Comparison of ENCODE assay signal across 8 cellular contexts in genomic region chr11:47215366-47215925, GRCh38. TPM values are rescaled to one million over a fixed set of nuclear protein-coding genes. Genes with fewer than 3 reads are reported as not detected.
DNase-seq lines count a peak whose midpoint lies in the region; TF ChIP-seq lines count a peak whose summit lies in the region.

No MANE protein-coding gene starts in this region.

- peak overlapping the region; percentile 70 for H3K4me3 ChIP-seq in PC-9
- peak overlapping the region; percentile 80 for H3K4me3 ChIP-seq in epithelial cell of esophagus (ENCODE audit: low read length)

- no peaks in the 10 kb centered on the region for H3K9me2 ChIP-seq in PC-9 (ENCODE audit: insufficient read depth)

- H3K9me3 ChIP-seq in PC-9 (ENCODE audit: insufficient read depth, low read depth): no peaks in the 10 kb centered on the region

- POLR2A ChIA-PET in activated CD4-positive, alpha-beta T cell treated with anti-CD3 and anti-CD28 coated beads, Interleukin-2, amount 10 ng/mL, durations not matched to agents 7 days and 5 days (lab: Charles Lee): interaction anchor here (0.6 to 1.6 kb wide), 8 partner anchors 20 to 428 kb away, joined by 4 to 9 read pairs (median 4); partner anchors contain the start of gene ACP2
- POLR2A ChIA-PET in PC-9 (lab: Charles Lee; ENCODE audit: unreplicated experiment): interaction anchor here (0.5 to 1.7 kb wide), 9 partner anchors 11 to 622 kb away, joined by 3 to 69 read pairs (median 4); partner anchors contain the start of gene AMBRA1

- H3K4me1 Mint-ChIP-seq in activated CD4-positive, alpha-beta T cell treated with anti-CD3 and anti-CD28 coated beads, Interleukin-2, amount 10 ng/mL, durations not matched to agents 7 days and 5 days: peaks cover 37% of the 10 kb centered on the region
- H3K4me1 Mint-ChIP-seq in osteocyte (ENCODE audit: unreplicated experiment): peaks cover 51% of the 10 kb centered on the region

- peaks cover 33% of the 10 kb centered on the region for H3K36me3 Mint-ChIP-seq in activated CD4-positive, alpha-beta T cell treated with anti-CD3 and anti-CD28 coated beads, Interleukin-2, amount 10 ng/mL, durations not matched to agents 7 days and 5 days (ENCODE audit: low read depth)
- H3K36me3 Mint-ChIP-seq in osteocyte (ENCODE audit: unreplicated experiment): peaks cover 8% of the 10 kb centered on the region

- no peaks in the 10 kb centered on the region for H3K27me3 Mint-ChIP-seq in activated CD4-positive, alpha-beta T cell treated with anti-CD3 and anti-CD28 coated beads, Interleukin-2, amount 10 ng/mL, durations not matched to agents 7 days and 5 days
- H3K27me3 Mint-ChIP-seq in osteocyte (ENCODE audit: unreplicated experiment): no peaks in the 10 kb centered on the region

- peak overlapping the region; percentile 100 for H3K27ac Mint-ChIP-seq in activated CD4-positive, alpha-beta T cell treated with anti-CD3 and anti-CD28 coated beads, Interleukin-2, amount 10 ng/mL, durations not matched to agents 7 days and 5 days
- peak overlapping the region; percentile 95 for H3K27ac Mint-ChIP-seq in osteocyte (ENCODE audit: unreplicated experiment)

- peak overlapping the region; percentile 62 for H3K27ac ChIP-seq in PC-9

- H3K36me3 ChIP-seq in PC-9 (ENCODE audit: low read depth): no peaks in the 10 kb centered on the region

- peak overlapping the region; percentile 77 for H2AFZ ChIP-seq in PC-9

- H3K27me3 ChIP-seq in PC-9 (ENCODE audit: insufficient read depth, low read depth): no peaks in the 10 kb centered on the region

- H3F3A ChIP-seq in PC-9 (ENCODE audit: insufficient read depth, low read depth): peaks cover 48% of the 10 kb centered on the region

- peaks cover 42% of the 10 kb centered on the region for H3K4me1 ChIP-seq in PC-9 (replicated peaks; ENCODE audit: insufficient read depth)

- peak overlapping the region; percentile 100 for H3K4me3 Mint-ChIP-seq in activated CD4-positive, alpha-beta T cell treated with anti-CD3 and anti-CD28 coated beads, Interleukin-2, amount 10 ng/mL, durations not matched to agents 7 days and 5 days
- peak overlapping the region; percentile 91 for H3K4me3 Mint-ChIP-seq in osteocyte (ENCODE audit: unreplicated experiment)

- H4K20me1 ChIP-seq in PC-9 (ENCODE audit: insufficient read depth): 0 out of 2 replicates have a peak, but pooled peaks cover 4% of the 10 kb centered on the region

- CTCF ChIA-PET in activated CD4-positive, alpha-beta T cell treated with anti-CD3 and anti-CD28 coated beads, Interleukin-2, amount 10 ng/mL, durations not matched to agents 7 days and 5 days (lab: Charles Lee): interaction anchor here (0.9 to 3.3 kb wide), 9 partner anchors 9 to 62 kb away, joined by 3 to 18 read pairs (median 4); partner anchors contain the start of genes ACP2 and PACSIN3
- CTCF ChIA-PET in PC-9 (lab: Charles Lee): interaction anchor here (0.7 to 3.2 kb wide), 5 partner anchors 11 to 43 kb away, joined by 3 to 24 read pairs (median 7); partner anchors contain the start of genes ACP2, ARFGAP2 and NR1H3

- no peak for DNase-seq in activated CD4-positive, alpha-beta T cell treated with anti-CD3 and anti-CD28 coated beads, Interleukin-2, amount 10 ng/mL, durations not matched to agents 7 days and 5 days
- DNase-seq in activated CD4-positive, alpha-beta T cell treated with anti-CD3 and anti-CD28 coated beads for 1 hour: no peak
- DNase-seq in PC-9 (peak in 1 of 2 experiments; percentile 77), epithelial cell of esophagus (ENCODE audit: low read depth) (peak; percentile 82), osteocyte (ENCODE audit: extremely low spot score, unreplicated experiment) (no peak), Ammon's horn (ENCODE audit: low spot score) (no peak)
- DNase-seq in central memory CD4-positive, alpha-beta T cell: no peak
- DNase-seq in effector CD8-positive, alpha-beta T cell (lab: John Stamatoyannopoulos, UW): no peak

- BruUV-seq in PC-9 (replicated peaks; lab: Mats Ljungman, UMichigan): TSS peak; percentile 34

- H3K9me3 Mint-ChIP-seq in activated CD4-positive, alpha-beta T cell treated with anti-CD3 and anti-CD28 coated beads, Interleukin-2, amount 10 ng/mL, durations not matched to agents 7 days and 5 days: no peaks in the 10 kb centered on the region
- no peaks in the 10 kb centered on the region for H3K9me3 Mint-ChIP-seq in osteocyte (ENCODE audit: unreplicated experiment)

- H3K79me2 ChIP-seq in PC-9 (ENCODE audit: low read depth): 0 out of 2 replicates have a peak, but pooled peaks cover 7% of the 10 kb centered on the region

- peak overlapping the region; percentile 98 for H3K4me2 ChIP-seq in PC-9

- intact Hi-C loops in PC-9 (cut with micrococcal nuclease; ENCODE audit: unreplicated experiment): loop anchor here (2.0 kb wide), 1 partner anchor 53 kb away; no protein-coding TSS in a partner anchor

- TF ChIP-seq CTCF in PC-9 (conservative IDR thresholded peaks at IDR 0.05) (no peak), epithelial cell of esophagus (IDR thresholded peaks at IDR 0.05; ENCODE audit: insufficient read depth, low read depth, low read length, missing control alignments) (no peak), osteocyte (IDR thresholded peaks at IDR 0.05) (no peak)

RNA-seq across cellular contexts. Expression of gene DDB2, which starts 0.7 kb away (rescaled TPM):
- total RNA-seq in activated CD4-positive, alpha-beta T cell treated with anti-CD3 and anti-CD28 coated beads, Interleukin-2, amount 10 ng/mL, durations not matched to agents 7 days and 5 days: 100 to 1,000 TPM; 156 to 166 TPM
- total RNA-seq in PC-9 (2021) (72.3 and 85.2 TPM in 2 replicates), osteocyte (53.8 and 54.2 TPM in 2 replicates)

RNA-seq across cellular contexts. Expression of gene PACSIN3, which starts 29.2 kb away (rescaled TPM):
- total RNA-seq in activated CD4-positive, alpha-beta T cell treated with anti-CD3 and anti-CD28 coated beads, Interleukin-2, amount 10 ng/mL, durations not matched to agents 7 days and 5 days: 1 to 10 TPM; 1.8 to 2.2 TPM
- total RNA-seq in PC-9 (2021) (113 and 114 TPM in 2 replicates), osteocyte (90.3 and 93.3 TPM in 2 replicates)

RNA-seq across cellular contexts. Expression of gene ACP2, which starts 33.2 kb away (rescaled TPM):
- 10 to 100 TPM; 28.0 to 31.7 TPM for total RNA-seq in activated CD4-positive, alpha-beta T cell treated with anti-CD3 and anti-CD28 coated beads, Interleukin-2, amount 10 ng/mL, durations not matched to agents 7 days and 5 days
- 20.4 and 24.1 TPM in 2 replicates for total RNA-seq in PC-9 (2021)
- total RNA-seq in osteocyte: 55.7 and 60.5 TPM in 2 replicates

RNA-seq across cellular contexts. Expression of gene ARFGAP2, which starts 38.8 kb away (rescaled TPM):
- total RNA-seq in activated CD4-positive, alpha-beta T cell treated with anti-CD3 and anti-CD28 coated beads, Interleukin-2, amount 10 ng/mL, durations not matched to agents 7 days and 5 days: 100 to 1,000 TPM in 1 of 2 experiments, 10 to 100 TPM in 1; 88.1 to 103 TPM
- 122 and 130 TPM in 2 replicates for total RNA-seq in PC-9 (2021)
- 73.4 and 77.4 TPM in 2 replicates for total RNA-seq in osteocyte

RNA-seq across cellular contexts. Expression of gene NR1H3, which starts 42.4 kb away (rescaled TPM):
- 10 to 100 TPM in 1 of 2 experiments, 1 to 10 TPM in 1; 8.4 to 10.0 TPM for total RNA-seq in activated CD4-positive, alpha-beta T cell treated with anti-CD3 and anti-CD28 coated beads, Interleukin-2, amount 10 ng/mL, durations not matched to agents 7 days and 5 days
- total RNA-seq in PC-9 (2021) (71.5 and 90.4 TPM in 2 replicates), osteocyte (10.5 and 14.4 TPM in 2 replicates)

Comparison
In these comparisons a context has a peak if more than half of its experiments do, and no peak if none do; other contexts are left out.
1. RNA of gene PACSIN3, which starts 29.2 kb away (total RNA-seq): 113 to 114 TPM in PC-9 and 90.3 to 93.3 TPM in osteocyte; 1.8 to 2.2 TPM in activated CD4-positive, alpha-beta T cell treated with anti-CD3 and anti-CD28 coated beads, Interleukin-2, amount 10 ng/mL, durations not matched to agents 7 days and 5 days; every median in the first group is over 10 times any median in the second.